In genomic region chr7:149180713-149181112, GRCh38 we compare ENCODE assay signal across 17 cellular contexts.
"Had no signal": no experiment of that assay in that cellular context is flagged by ENCODE, and none has a peak within 500 bp of the region (broad histone marks: within the 10 kb centered on the region; RNA-seq: fewer than 3 reads in every experiment).

No MANE protein-coding gene starts in this region.

- H3K4me1 Mint-ChIP-seq: activated B cell treated with CpG ODN at 0.5 μM for 24 hours; activated CD4-positive, alpha-beta T cell treated with anti-CD3 and anti-CD28 coated beads, Interleukin-2, amount 10 ng/mL, durations not matched to agents 24 days and 14 days; stimulated activated naive CD8-positive, alpha-beta T cell treated with anti-CD3 and anti-CD28 coated beads, Interleukin-15, amount 100 ng/mL, for 72 hours had no signal

- H3K27ac ChIP-seq: cardiac muscle cell, coronary artery, parathyroid adenoma, testis had no signal

- H3K4me3 ChIP-seq: cardiac muscle cell, coronary artery, testis had no signal

- H3K27me3 Mint-ChIP-seq: activated B cell treated with CpG ODN at 0.5 μM for 24 hours; activated CD4-positive, alpha-beta T cell treated with anti-CD3 and anti-CD28 coated beads, Interleukin-2, amount 10 ng/mL, durations not matched to agents 24 days and 14 days; activated naive CD8-positive, alpha-beta T cell treated with anti-CD3 and anti-CD28 coated beads, Interleukin-2, amount 10 ng/mL, durations not matched to agents 7 days and 5 days; stimulated activated naive CD8-positive, alpha-beta T cell treated with anti-CD3 and anti-CD28 coated beads, Interleukin-15, amount 100 ng/mL, for 72 hours had no signal

- H3K4me1 ChIP-seq: parathyroid adenoma, testis had no signal

- H3K9me3 Mint-ChIP-seq: activated B cell treated with CpG ODN at 0.5 μM for 24 hours; activated CD4-positive, alpha-beta T cell treated with anti-CD3 and anti-CD28 coated beads, Interleukin-2, amount 10 ng/mL, durations not matched to agents 24 days and 14 days; activated naive CD8-positive, alpha-beta T cell treated with anti-CD3 and anti-CD28 coated beads, Interleukin-2, amount 10 ng/mL, durations not matched to agents 7 days and 5 days; stimulated activated naive CD8-positive, alpha-beta T cell treated with anti-CD3 and anti-CD28 coated beads, Interleukin-15, amount 100 ng/mL, for 72 hours; T-helper 1 cell treated with Interleukin-12 subunit alpha and Interleukin-12 subunit beta and Interleukin-4 antibody, amounts not matched to agents 30 μg/mL and 1 μg/mL, for 36 hours had no signal

- ATAC-seq: stimulated activated naive CD8-positive, alpha-beta T cell treated with anti-CD3 and anti-CD28 coated beads, Interleukin-15, amount 100 ng/mL, for 72 hours had no signal

- DNase-seq: activated B cell treated with CpG ODN at 0.5 μM for 24 hours; activated CD4-positive, alpha-beta T cell treated with anti-CD3 and anti-CD28 coated beads, Interleukin-2, amount 10 ng/mL, durations not matched to agents 24 days and 14 days; activated gamma-delta T cell treated with Interleukin-2 at 50 U/mL for 16 hours; activated naive CD8-positive, alpha-beta T cell treated with anti-CD3 and anti-CD28 coated beads, Interleukin-2, amount 10 ng/mL, durations not matched to agents 7 days and 5 days; aorta; effector CD8-positive, alpha-beta T cell; erythroblast; hippocampal formation; kidney glomerular epithelial cell; stimulated activated CD4-positive, alpha-beta T cell treated with anti-CD3 and anti-CD28 coated beads, Interleukin-15, amount 100 ng/mL, for 24 hours; stimulated activated CD4-positive, alpha-beta T cell treated with anti-CD3 and anti-CD28 coated beads, Interleukin-4, amount 100 ng/mL, for 24 hours; stimulated activated naive CD8-positive, alpha-beta T cell treated with anti-CD3 and anti-CD28 coated beads, Interleukin-15, amount 100 ng/mL, for 72 hours; testis had no signal

- H3K9me3 ChIP-seq: testis had no signal

- H3K27me3 ChIP-seq: cardiac muscle cell, testis had no signal

- H3K27ac Mint-ChIP-seq: activated B cell treated with CpG ODN at 0.5 μM for 24 hours; activated CD4-positive, alpha-beta T cell treated with anti-CD3 and anti-CD28 coated beads, Interleukin-2, amount 10 ng/mL, durations not matched to agents 24 days and 14 days; activated naive CD8-positive, alpha-beta T cell treated with anti-CD3 and anti-CD28 coated beads, Interleukin-2, amount 10 ng/mL, durations not matched to agents 7 days and 5 days; stimulated activated naive CD8-positive, alpha-beta T cell treated with anti-CD3 and anti-CD28 coated beads, Interleukin-15, amount 100 ng/mL, for 72 hours; T-helper 1 cell treated with Interleukin-12 subunit alpha and Interleukin-12 subunit beta and Interleukin-4 antibody, amounts not matched to agents 30 μg/mL and 1 μg/mL, for 36 hours had no signal

- H3K4me3 Mint-ChIP-seq: activated B cell treated with CpG ODN at 0.5 μM for 24 hours; activated CD4-positive, alpha-beta T cell treated with anti-CD3 and anti-CD28 coated beads, Interleukin-2, amount 10 ng/mL, durations not matched to agents 24 days and 14 days; activated naive CD8-positive, alpha-beta T cell treated with anti-CD3 and anti-CD28 coated beads, Interleukin-2, amount 10 ng/mL, durations not matched to agents 7 days and 5 days; stimulated activated naive CD8-positive, alpha-beta T cell treated with anti-CD3 and anti-CD28 coated beads, Interleukin-15, amount 100 ng/mL, for 72 hours; T-helper 1 cell treated with Interleukin-12 subunit alpha and Interleukin-12 subunit beta and Interleukin-4 antibody, amounts not matched to agents 30 μg/mL and 1 μg/mL, for 36 hours had no signal
